Comparison of ENCODE assay signal across 1 cellular context in the genomic region with DNA sequence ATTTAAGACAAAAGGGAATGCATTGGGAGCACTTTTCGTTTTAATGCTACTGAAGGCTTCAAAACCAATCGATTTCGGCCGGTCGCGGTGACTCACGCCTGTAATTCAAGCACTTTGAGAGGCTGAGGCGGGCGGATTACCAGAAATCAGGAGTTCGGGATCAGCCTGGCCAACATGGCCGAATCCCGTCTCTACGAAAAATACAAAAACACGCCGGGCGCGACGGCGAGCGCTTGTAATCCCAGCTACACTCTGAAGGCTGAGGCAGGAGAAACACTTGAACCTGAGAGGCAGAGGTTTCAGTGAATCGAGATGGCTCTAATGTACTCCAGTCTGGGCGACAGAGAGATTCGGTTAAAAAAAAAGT.
TF ChIP-seq lines count a peak whose summit lies in the region.

No MANE protein-coding gene starts in this region.

TF ChIP-seq in HepG2, 621 proteins besides CTCF, POLR2A, EP300 and RAD21 (continued from another document):
- TF ChIP-seq, protein P1, sequence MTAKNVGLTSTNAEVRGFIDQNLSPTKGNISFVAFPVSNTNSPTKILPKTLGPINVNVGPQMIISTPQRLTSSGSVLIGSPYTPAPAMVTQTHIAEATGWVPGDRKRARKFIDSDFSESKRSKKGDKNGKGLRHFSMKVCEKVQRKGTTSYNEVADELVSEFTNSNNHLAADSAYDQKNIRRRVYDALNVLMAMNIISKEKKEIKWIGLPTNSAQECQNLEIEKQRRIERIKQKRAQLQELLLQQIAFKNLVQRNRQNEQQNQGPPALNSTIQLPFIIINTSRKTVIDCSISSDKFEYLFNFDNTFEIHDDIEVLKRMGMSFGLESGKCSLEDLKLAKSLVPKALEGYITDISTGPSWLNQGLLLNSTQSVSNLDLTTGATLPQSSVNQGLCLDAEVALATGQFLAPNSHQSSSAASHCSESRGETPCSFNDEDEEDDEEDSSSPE (CRISPR knock-in tag; IDR thresholded peaks at IDR 0.05) = no peak
- TF ChIP-seq ZNF607 (CRISPR knock-in tag; IDR thresholded peaks at IDR 0.05; ENCODE audit: borderline replicate concordance) = no peak
- no peak for TF ChIP-seq POGZ (CRISPR knock-in tag; IDR thresholded peaks at IDR 0.05)
- peak; percentile 38; the same call in 1 of the 2 replicates for TF ChIP-seq FOSL2 (CRISPR knock-in tag; IDR thresholded peaks at IDR 0.05)
- TF ChIP-seq ZSCAN21 (CRISPR knock-in tag; IDR thresholded peaks at IDR 0.05; ENCODE audit: borderline replicate concordance) = no peak
- TF ChIP-seq SRSF9 (IDR thresholded peaks at IDR 0.05; ENCODE audit: borderline replicate concordance, insufficient read depth, low read depth, low read length, poor library complexity, severe bottlenecking) = no peak
- peak; percentile 29; the same call in 1 of the 2 replicates for TF ChIP-seq NAIF1 (CRISPR knock-in tag; IDR thresholded peaks at IDR 0.05; ENCODE audit: borderline replicate concordance)
- no peak for TF ChIP-seq ISL2 (CRISPR knock-in tag; IDR thresholded peaks at IDR 0.05)
- TF ChIP-seq ZFP82 (CRISPR knock-in tag; IDR thresholded peaks at IDR 0.05; ENCODE audit: borderline replicate concordance) = no peak
- no peak for TF ChIP-seq ZFYVE20 (CRISPR knock-in tag; IDR thresholded peaks at IDR 0.05; ENCODE audit: borderline replicate concordance, low read depth)
- TF ChIP-seq, protein P2, sequence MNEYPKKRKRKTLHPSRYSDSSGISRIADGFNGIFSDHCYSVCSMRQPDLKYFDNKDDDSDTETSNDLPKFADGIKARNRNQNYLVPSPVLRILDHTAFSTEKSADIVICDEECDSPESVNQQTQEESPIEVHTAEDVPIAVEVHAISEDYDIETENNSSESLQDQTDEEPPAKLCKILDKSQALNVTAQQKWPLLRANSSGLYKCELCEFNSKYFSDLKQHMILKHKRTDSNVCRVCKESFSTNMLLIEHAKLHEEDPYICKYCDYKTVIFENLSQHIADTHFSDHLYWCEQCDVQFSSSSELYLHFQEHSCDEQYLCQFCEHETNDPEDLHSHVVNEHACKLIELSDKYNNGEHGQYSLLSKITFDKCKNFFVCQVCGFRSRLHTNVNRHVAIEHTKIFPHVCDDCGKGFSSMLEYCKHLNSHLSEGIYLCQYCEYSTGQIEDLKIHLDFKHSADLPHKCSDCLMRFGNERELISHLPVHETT (CRISPR knock-in tag; conservative IDR thresholded peaks at IDR 0.05) = no peak
- TF ChIP-seq, protein P3, sequence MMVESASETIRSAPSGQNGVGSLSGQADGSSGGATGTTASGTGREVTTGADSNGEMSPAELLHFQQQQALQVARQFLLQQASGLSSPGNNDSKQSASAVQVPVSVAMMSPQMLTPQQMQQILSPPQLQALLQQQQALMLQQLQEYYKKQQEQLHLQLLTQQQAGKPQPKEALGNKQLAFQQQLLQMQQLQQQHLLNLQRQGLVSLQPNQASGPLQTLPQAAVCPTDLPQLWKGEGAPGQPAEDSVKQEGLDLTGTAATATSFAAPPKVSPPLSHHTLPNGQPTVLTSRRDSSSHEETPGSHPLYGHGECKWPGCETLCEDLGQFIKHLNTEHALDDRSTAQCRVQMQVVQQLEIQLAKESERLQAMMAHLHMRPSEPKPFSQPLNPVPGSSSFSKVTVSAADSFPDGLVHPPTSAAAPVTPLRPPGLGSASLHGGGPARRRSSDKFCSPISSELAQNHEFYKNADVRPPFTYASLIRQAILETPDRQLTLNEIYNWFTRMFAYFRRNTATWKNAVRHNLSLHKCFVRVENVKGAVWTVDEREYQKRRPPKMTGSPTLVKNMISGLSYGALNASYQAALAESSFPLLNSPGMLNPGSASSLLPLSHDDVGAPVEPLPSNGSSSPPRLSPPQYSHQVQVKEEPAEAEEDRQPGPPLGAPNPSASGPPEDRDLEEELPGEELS (CRISPR knock-in tag; IDR thresholded peaks at IDR 0.05) = no peak
- no peak for TF ChIP-seq ZSCAN12 (CRISPR knock-in tag; IDR thresholded peaks at IDR 0.05)
- no peak for TF ChIP-seq MAF1 (CRISPR knock-in tag; IDR thresholded peaks at IDR 0.05; ENCODE audit: borderline replicate concordance)
- 0 out of 2 replicates have a peak, but pooled peaks have one; percentile 7 for TF ChIP-seq HDAC2 (CRISPR knock-in tag; IDR thresholded peaks at IDR 0.05)
- no peak for TF ChIP-seq ZC3H13 (CRISPR knock-in tag; IDR thresholded peaks at IDR 0.05)
